ENCODE assay signal across 10 cellular contexts in the genomic region with DNA sequence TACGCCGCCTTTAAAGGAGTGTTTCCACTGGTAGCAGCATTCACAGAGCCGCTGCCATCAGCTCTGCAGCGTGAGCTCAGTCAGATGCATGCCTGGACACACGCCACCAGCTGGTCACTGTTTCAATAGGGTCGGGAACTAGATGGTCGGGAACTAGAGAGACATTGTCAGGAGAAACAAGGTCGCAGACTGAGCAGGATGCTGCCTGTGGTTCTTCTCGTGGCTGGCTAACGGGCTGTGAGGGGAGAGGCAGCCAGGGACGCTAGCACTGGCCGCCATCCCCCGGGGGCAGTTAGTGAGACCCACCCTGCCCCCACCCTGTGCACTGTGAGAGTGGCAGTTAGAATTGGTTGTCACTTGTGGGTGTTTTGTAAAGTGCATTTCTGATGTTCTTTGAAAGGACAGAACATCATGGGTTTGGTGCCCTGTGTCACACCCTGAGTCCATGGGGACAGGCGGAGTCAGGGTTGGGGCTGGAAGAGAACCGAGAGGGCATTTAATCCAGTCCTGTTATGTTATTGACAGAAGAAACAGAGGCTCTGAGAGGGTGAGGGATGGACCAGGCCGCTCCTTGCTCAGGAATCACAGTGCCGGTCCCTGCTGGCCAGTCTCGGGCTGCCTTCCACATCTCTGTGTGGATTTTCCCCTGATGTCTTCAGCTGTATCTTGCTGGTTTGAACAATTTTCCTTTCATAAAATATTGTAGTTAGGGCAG.
A peak's percentile ranks its signal among the peaks of the same experiment; 100 is the strongest.
DNase-seq lines count a peak whose midpoint lies in the region; ATAC-seq, FAIRE-seq and TF ChIP-seq lines count a peak whose summit lies in the region.
"Had no signal": no experiment of that assay in that cellular context is flagged by ENCODE, and none has a peak within 500 bp of the region (broad histone marks: within the 10 kb centered on the region; RNA-seq: fewer than 3 reads in every experiment).

No MANE protein-coding gene starts in this region.

- no peaks in the 10 kb centered on the region for H3K4me1 ChIP-seq in endodermal cell (ENCODE audit: control insufficient read depth, insufficient read depth, low read length)
- H3K4me1 ChIP-seq: breast epithelium had no signal

- no peak overlapping the region for H3K4me3 ChIP-seq in endodermal cell (ENCODE audit: low read length)

- ATAC-seq in GM21576 (IDR thresholded peaks at IDR 0.05; ENCODE audit: unreplicated experiment): no peak

- H3K27ac ChIP-seq in endodermal cell (ENCODE audit: low read depth, low read length): no peak overlapping the region

- no peaks in the 10 kb centered on the region for H3K27me3 ChIP-seq in endodermal cell (ENCODE audit: control insufficient read depth, insufficient read depth, low read length, poor library complexity, severe bottlenecking)
- H3K27me3 ChIP-seq: breast epithelium had no signal

- peaks cover 13% of the 10 kb centered on the region for H3K4me1 Mint-ChIP-seq in endodermal cell

- H3K36me3 Mint-ChIP-seq in endodermal cell (ENCODE audit: low read depth): no peaks in the 10 kb centered on the region

- H3K9me3 ChIP-seq in endodermal cell (ENCODE audit: control insufficient read depth, low read length): no peaks in the 10 kb centered on the region
- H3K9me3 ChIP-seq: breast epithelium had no signal

- TF ChIP-seq POLR2A in GM12892 (IDR thresholded peaks at IDR 0.05; ENCODE audit: low read depth, low read length): no peak

- in situ Hi-C loops in Caki2 (cut with HindIII; ENCODE audit: low pct_unique_long_range_greater_than_20kb, low sequenced_read_pairs): no loop called here

- no peaks in the 10 kb centered on the region for H3K9me3 Mint-ChIP-seq in endodermal cell
- H3K9me3 Mint-ChIP-seq: stimulated activated naive CD8-positive, alpha-beta T cell treated with anti-CD3 and anti-CD28 coated beads, Interleukin-15, Interleukin-2, amounts not matched to agents 100 ng/mL and 50 ng/mL, for 24 hours had no signal

- no peak for FAIRE-seq in GM12892 (lab: Jason Lieb, UNC)

- H3K36me3 ChIP-seq in endodermal cell (ENCODE audit: control insufficient read depth, insufficient read depth, low read length): no peaks in the 10 kb centered on the region
- H3K36me3 ChIP-seq: breast epithelium had no signal

- DNase-seq in Caki2 (ENCODE audit: low read depth): peak; percentile 24
- peak; percentile 53 for DNase-seq in NCI-H460 (ENCODE audit: extremely low read depth, low read depth)
- peak; percentile 90 for DNase-seq in endodermal cell
- peak; percentile 91 for DNase-seq in medulla oblongata (ENCODE audit: extremely low spot score)
- no peak for DNase-seq in NCI-H226
- DNase-seq in kidney glomerular epithelial cell (lab: John Stamatoyannopoulos, UW): no peak
- DNase-seq in GM12892 (ENCODE audit: insufficient read length): no peak

- H3K4me3 Mint-ChIP-seq in endodermal cell: no peak overlapping the region
- H3K4me3 Mint-ChIP-seq: stimulated activated naive CD8-positive, alpha-beta T cell treated with anti-CD3 and anti-CD28 coated beads, Interleukin-15, Interleukin-2, amounts not matched to agents 100 ng/mL and 50 ng/mL, for 24 hours had no signal

- WGBS in endodermal cell (ENCODE audit: insufficient coverage in 1 of 2, insufficient read length in 1 of 2), 2 experiments: 49 to 73% methylated on average over 4 to 18 of the region's 18 CpGs

- H3K27ac Mint-ChIP-seq in endodermal cell: no peak overlapping the region
- H3K27ac Mint-ChIP-seq: stimulated activated naive CD8-positive, alpha-beta T cell treated with anti-CD3 and anti-CD28 coated beads, Interleukin-15, Interleukin-2, amounts not matched to agents 100 ng/mL and 50 ng/mL, for 24 hours had no signal

- no peak overlapping the region for H3K9ac ChIP-seq in endodermal cell (ENCODE audit: extremely low read depth, low read length, poor library complexity, severe bottlenecking)

- no peaks in the 10 kb centered on the region for H3K27me3 Mint-ChIP-seq in endodermal cell (ENCODE audit: insufficient read depth)
- H3K27me3 Mint-ChIP-seq: stimulated activated naive CD8-positive, alpha-beta T cell treated with anti-CD3 and anti-CD28 coated beads, Interleukin-15, Interleukin-2, amounts not matched to agents 100 ng/mL and 50 ng/mL, for 24 hours had no signal

- TF ChIP-seq CTCF in endodermal cell (conservative IDR thresholded peaks at IDR 0.05): peak; percentile 72

Comparison
In these comparisons a context has a peak if more than half of its experiments do, and no peak if none do; other contexts are left out.
1. DNase-seq: peak in Caki2 (single experiment), NCI-H460 (single experiment), endodermal cell (single experiment) and medulla oblongata (single experiment); none in NCI-H226 (single experiment), kidney glomerular epithelial cell (single experiment) and GM12892 (single experiment).